In genomic region chr17:81480140-81480917, GRCh38 we compare ENCODE assay signal across 9 cellular contexts. TPM values are rescaled to one million over a fixed set of nuclear protein-coding genes. Genes with fewer than 3 reads are reported as not detected.
DNase-seq lines count a peak whose midpoint lies in the region; ATAC-seq, FAIRE-seq and TF ChIP-seq lines count a peak whose summit lies in the region.
"Had no signal": no experiment of that assay in that cellular context is flagged by ENCODE, and none has a peak within 500 bp of the region (broad histone marks: within the 10 kb centered on the region; RNA-seq: fewer than 3 reads in every experiment).

No MANE protein-coding gene starts in this region.

- intact Hi-C loops in cardiac septum (cut with DNase I): loop anchor here (5.0 kb wide), 1 partner anchor 188 kb away; no protein-coding TSS in a partner anchor
- intact Hi-C loops in right cardiac atrium (cut with DNase I): loop anchor here (5.0 kb wide), 5 partner anchors 58 to 223 kb away; partner anchors contain the start of genes BAHCC1 (in 1 of the 4) and SLC38A10 (in 1 of the 4)

- H3K27me3 ChIP-seq in cardiac muscle cell (no peaks in the 10 kb centered on the region), WERI-Rb-1 (ENCODE audit: insufficient read depth, low read depth, severe bottlenecking) (no peaks in the 10 kb centered on the region), right cardiac atrium (ENCODE audit: control insufficient read depth, insufficient read depth) (no peaks in the 10 kb centered on the region)

- H3K4me3 ChIP-seq in cardiac muscle cell (no peak overlapping the region), WERI-Rb-1 (ENCODE audit: low read depth, low read length) (peak overlapping the region; percentile 41), right cardiac atrium (ENCODE audit: low read length) (no peak overlapping the region)

- H3K36me3 ChIP-seq in cardiac muscle cell (no peaks in the 10 kb centered on the region), WERI-Rb-1 (no peaks in the 10 kb centered on the region)

- H3K27ac ChIP-seq in cardiac muscle cell (no peak overlapping the region), WERI-Rb-1 (peak overlapping the region; percentile 80), right cardiac atrium (ENCODE audit: low read length) (no peak overlapping the region)

- peak; percentile 98 for FAIRE-seq in urothelium cell line (lab: Jason Lieb, UNC)

- H3K9me3 ChIP-seq in cardiac muscle cell (ENCODE audit: low read depth): no peaks in the 10 kb centered on the region
- no peaks in the 10 kb centered on the region for H3K9me3 ChIP-seq in WERI-Rb-1 (ENCODE audit: severe bottlenecking)
- H3K9me3 ChIP-seq in right cardiac atrium (ENCODE audit: control insufficient read depth, low read length): no peaks in the 10 kb centered on the region

- ATAC-seq in right cardiac atrium: peak; percentile 1 to 21
- no peak for ATAC-seq in GM18868 (IDR thresholded peaks at IDR 0.05; ENCODE audit: unreplicated experiment)

- 52% methylated on average over 18 of the region's 18 CpGs for WGBS in right cardiac atrium

- H3K4me1 ChIP-seq in cardiac muscle cell (ENCODE audit: low read depth): peaks cover 31% of the 10 kb centered on the region
- H3K4me1 ChIP-seq in right cardiac atrium (ENCODE audit: control insufficient read depth, insufficient read depth, low read length): peaks cover 12% of the 10 kb centered on the region

- peak in 1 of 2 donors; percentile 80 for DNase-seq in cardiac muscle cell (ENCODE audit: low read depth in 1 of 2, low spot score in 1 of 2)
- no peak for DNase-seq in cardiac septum (ENCODE audit: low spot score)
- DNase-seq in WERI-Rb-1: no peak
- DNase-seq in right cardiac atrium: peak; percentile 69 to 76 (median 75)
- peak; percentile 76 for DNase-seq in urothelium cell line (ENCODE audit: low spot score)
- DNase-seq in DMS153 treated with DMSO at 0.1 percent for 48 hours (lab: John Stamatoyannopoulos, UW; ENCODE audit: unreplicated experiment): no peak
- no peak for DNase-seq in amygdala (lab: John Stamatoyannopoulos, UW)
- DNase-seq: SW 1271 had no signal

- TF ChIP-seq CTCF in cardiac muscle cell (IDR thresholded peaks at IDR 0.05; ENCODE audit: low read depth, low read length) (peak; percentile 17), WERI-Rb-1 (IDR thresholded peaks at IDR 0.05; ENCODE audit: low read depth, low read length) (0 out of 2 replicates have a peak, but pooled peaks have one; percentile 15)

RNA-seq across cellular contexts. Expression of gene ACTG1, which starts 32.3 kb away (rescaled TPM):
- total RNA-seq in cardiac muscle cell: 2,244 and 2,883 TPM in 2 replicates
- polyA plus RNA-seq in cardiac muscle cell: 1,007 and 1,036 TPM in 2 replicates
- total RNA-seq in cardiac septum: 634 TPM
- total RNA-seq in right cardiac atrium: 100 to 1,000 TPM; 347 to 772 (median 510) TPM
- polyA plus RNA-seq in right cardiac atrium: 410 TPM

RNA-seq across cellular contexts. Expression of gene FSCN2, which starts 47.8 kb away (rescaled TPM):
- total RNA-seq in cardiac muscle cell (9.0 and 11.3 TPM in 2 replicates), cardiac septum (1.1 TPM), right cardiac atrium (under 1 TPM; 0.45 to 0.63 (median 0.53) TPM)
- polyA plus RNA-seq in cardiac muscle cell (1.5 and 2.4 TPM in 2 replicates), right cardiac atrium (0.48 TPM)

Comparison
In these comparisons a context has a peak if more than half of its experiments do, and no peak if none do; other contexts are left out.
1. DNase-seq: peak in right cardiac atrium (3 of 3) and urothelium cell line (single experiment); none in cardiac septum (single experiment), WERI-Rb-1 (single experiment), DMS153 treated with DMSO at 0.1 percent for 48 hours (single experiment) and amygdala (0 of 56).